1 cellular context compared by ENCODE assay signal in genomic region chr12:6362383-6362782, GRCh38.
TF ChIP-seq lines count a peak whose summit lies in the region.

No MANE protein-coding gene starts in this region.

TF ChIP-seq in K562, 482 proteins besides CTCF, POLR2A, EP300 and RAD21:
- TF ChIP-seq SRF (CRISPR knock-in tag; IDR thresholded peaks at IDR 0.05), result no peak
- TF ChIP-seq BCOR (IDR thresholded peaks at IDR 0.05), result peak; percentile 40; the same call in 1 of the 2 replicates
- TF ChIP-seq ELF1 (tag; IDR thresholded peaks at IDR 0.05), result no peak
- TF ChIP-seq RBM25 (IDR thresholded peaks at IDR 0.05; ENCODE audit: low read depth, low read length, severe bottlenecking), result peak; percentile 78
